ENCODE assay signal across 1 cellular context in the genomic region with DNA sequence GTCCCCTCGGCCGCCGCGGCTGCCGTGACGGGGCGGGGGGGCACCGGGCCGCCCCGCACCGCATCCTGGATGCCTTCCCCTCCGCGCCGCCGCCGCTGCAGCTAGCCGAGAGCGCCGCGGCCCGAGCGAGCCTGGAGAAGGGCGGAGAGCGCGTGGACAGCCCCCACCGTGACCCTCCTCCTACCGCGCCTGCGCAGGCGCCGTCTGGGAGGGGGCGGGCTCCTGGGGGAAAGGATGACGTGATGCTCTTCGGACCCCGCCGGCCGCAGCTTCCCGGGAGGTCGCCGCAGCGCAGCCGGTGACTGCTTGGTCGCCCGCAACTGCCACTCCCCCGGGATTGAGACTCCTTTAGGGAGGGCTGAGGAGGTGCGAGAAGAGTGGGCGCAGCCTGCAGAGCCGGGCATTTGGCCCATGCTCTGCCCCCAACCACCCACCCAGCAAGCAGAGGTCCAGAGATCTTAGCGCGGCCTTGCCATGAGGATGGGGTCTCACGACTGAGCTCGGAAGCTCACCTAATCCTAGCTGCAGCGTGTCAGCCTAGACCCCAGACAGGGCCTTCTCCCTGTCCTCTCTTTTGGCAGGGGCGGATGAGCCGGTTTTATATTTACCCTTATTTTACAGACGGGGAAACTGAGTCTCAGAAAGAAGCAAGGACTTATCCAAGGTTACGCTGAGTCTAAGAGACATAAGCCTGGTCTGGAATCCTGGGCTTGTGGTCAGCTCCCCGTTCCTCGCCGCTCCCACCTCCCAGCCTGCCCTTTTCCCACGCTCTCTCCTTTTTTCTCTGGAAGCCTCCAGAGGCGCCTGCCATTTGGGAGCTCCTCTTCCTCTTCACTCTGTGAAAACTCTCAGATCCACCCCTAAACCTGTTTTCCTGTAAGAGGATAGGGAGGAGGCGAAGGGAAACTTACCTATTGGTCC.
TF ChIP-seq lines count a peak whose summit lies in the region.

A gene (minus strand): TSS at position 140 of the 921 bp plus-strand sequence. CDS start 281 bp downstream, outside the sequence.

TF ChIP-seq in HepG2, 621 proteins besides CTCF, POLR2A, EP300 and RAD21 (continued from another document and continues in another):
- TF ChIP-seq, protein P1, sequence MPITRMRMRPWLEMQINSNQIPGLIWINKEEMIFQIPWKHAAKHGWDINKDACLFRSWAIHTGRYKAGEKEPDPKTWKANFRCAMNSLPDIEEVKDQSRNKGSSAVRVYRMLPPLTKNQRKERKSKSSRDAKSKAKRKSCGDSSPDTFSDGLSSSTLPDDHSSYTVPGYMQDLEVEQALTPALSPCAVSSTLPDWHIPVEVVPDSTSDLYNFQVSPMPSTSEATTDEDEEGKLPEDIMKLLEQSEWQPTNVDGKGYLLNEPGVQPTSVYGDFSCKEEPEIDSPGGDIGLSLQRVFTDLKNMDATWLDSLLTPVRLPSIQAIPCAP (CRISPR knock-in tag; IDR thresholded peaks at IDR 0.05; ENCODE audit: low read depth) = 0 out of 2 replicates have a peak, but pooled peaks have one; percentile 36
- no peak for TF ChIP-seq ATF1 (CRISPR knock-in tag; IDR thresholded peaks at IDR 0.05)
- TF ChIP-seq, protein P2, sequence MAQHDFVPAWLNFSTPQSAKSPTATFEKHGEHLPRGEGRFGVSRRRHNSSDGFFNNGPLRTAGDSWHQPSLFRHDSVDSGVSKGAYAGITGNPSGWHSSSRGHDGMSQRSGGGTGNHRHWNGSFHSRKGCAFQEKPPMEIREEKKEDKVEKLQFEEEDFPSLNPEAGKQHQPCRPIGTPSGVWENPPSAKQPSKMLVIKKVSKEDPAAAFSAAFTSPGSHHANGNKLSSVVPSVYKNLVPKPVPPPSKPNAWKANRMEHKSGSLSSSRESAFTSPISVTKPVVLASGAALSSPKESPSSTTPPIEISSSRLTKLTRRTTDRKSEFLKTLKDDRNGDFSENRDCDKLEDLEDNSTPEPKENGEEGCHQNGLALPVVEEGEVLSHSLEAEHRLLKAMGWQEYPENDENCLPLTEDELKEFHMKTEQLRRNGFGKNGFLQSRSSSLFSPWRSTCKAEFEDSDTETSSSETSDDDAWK (CRISPR knock-in tag; IDR thresholded peaks at IDR 0.05) = no peak
- TF ChIP-seq SRSF1 (optimal IDR thresholded peaks at IDR 0.05; ENCODE audit: low read depth, low read length) = peak; percentile 72
- TF ChIP-seq FOXA3 (CRISPR knock-in tag; IDR thresholded peaks at IDR 0.05) = peak; percentile 27; the same call in 1 of the 2 replicates
- no peak for TF ChIP-seq HIVEP1 (CRISPR knock-in tag; IDR thresholded peaks at IDR 0.05)
- TF ChIP-seq TSC22D2 (CRISPR knock-in tag; IDR thresholded peaks at IDR 0.05; ENCODE audit: borderline replicate concordance) = no peak
- TF ChIP-seq ERF (CRISPR knock-in tag; IDR thresholded peaks at IDR 0.05) = peak; percentile 29; the same call in 1 of the 2 replicates
- no peak for TF ChIP-seq ZNF781 (CRISPR knock-in tag; IDR thresholded peaks at IDR 0.05; ENCODE audit: borderline replicate concordance, not compliant biosample characterization)
- no peak; the same call in 1 of the 2 replicates for TF ChIP-seq GATA4 (IDR thresholded peaks at IDR 0.05; ENCODE audit: borderline replicate concordance, low read depth)
- TF ChIP-seq SP1 (IDR thresholded peaks at IDR 0.05) = no peak
- peak; percentile 17; the same call in 1 of the 2 replicates for TF ChIP-seq SP1 (CRISPR knock-in tag; IDR thresholded peaks at IDR 0.05)
- peak; percentile 39; the same call in 1 of the 2 replicates for TF ChIP-seq PITX1 (CRISPR knock-in tag; IDR thresholded peaks at IDR 0.05)
- TF ChIP-seq KLF12 (CRISPR knock-in tag; IDR thresholded peaks at IDR 0.05; ENCODE audit: borderline replicate concordance) = no peak
- peak; percentile 68 for TF ChIP-seq SPEN (CRISPR knock-in tag; IDR thresholded peaks at IDR 0.05; ENCODE audit: low read depth)
- TF ChIP-seq ZBTB8A (CRISPR knock-in tag; IDR thresholded peaks at IDR 0.05; ENCODE audit: borderline replicate concordance, low read depth) = no peak
- TF ChIP-seq ZNF10 (CRISPR knock-in tag; IDR thresholded peaks at IDR 0.05; ENCODE audit: borderline replicate concordance, low read depth) = no peak
- TF ChIP-seq, protein P3, sequence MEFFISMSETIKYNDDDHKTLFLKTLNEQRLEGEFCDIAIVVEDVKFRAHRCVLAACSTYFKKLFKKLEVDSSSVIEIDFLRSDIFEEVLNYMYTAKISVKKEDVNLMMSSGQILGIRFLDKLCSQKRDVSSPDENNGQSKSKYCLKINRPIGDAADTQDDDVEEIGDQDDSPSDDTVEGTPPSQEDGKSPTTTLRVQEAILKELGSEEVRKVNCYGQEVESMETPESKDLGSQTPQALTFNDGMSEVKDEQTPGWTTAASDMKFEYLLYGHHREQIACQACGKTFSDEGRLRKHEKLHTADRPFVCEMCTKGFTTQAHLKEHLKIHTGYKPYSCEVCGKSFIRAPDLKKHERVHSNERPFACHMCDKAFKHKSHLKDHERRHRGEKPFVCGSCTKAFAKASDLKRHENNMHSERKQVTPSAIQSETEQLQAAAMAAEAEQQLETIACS (CRISPR knock-in tag; IDR thresholded peaks at IDR 0.05) = no peak
- peak; percentile 85 for TF ChIP-seq MYC (CRISPR knock-in tag; IDR thresholded peaks at IDR 0.05; ENCODE audit: borderline replicate concordance)
- peak; percentile 63; the same call in 1 of the 2 replicates for TF ChIP-seq SP5 (CRISPR knock-in tag; IDR thresholded peaks at IDR 0.05; ENCODE audit: borderline replicate concordance, low read depth)
- peak; percentile 42; the same call in 1 of the 2 replicates for TF ChIP-seq MED1 (CRISPR knock-in tag; IDR thresholded peaks at IDR 0.05)
- TF ChIP-seq, protein P4, sequence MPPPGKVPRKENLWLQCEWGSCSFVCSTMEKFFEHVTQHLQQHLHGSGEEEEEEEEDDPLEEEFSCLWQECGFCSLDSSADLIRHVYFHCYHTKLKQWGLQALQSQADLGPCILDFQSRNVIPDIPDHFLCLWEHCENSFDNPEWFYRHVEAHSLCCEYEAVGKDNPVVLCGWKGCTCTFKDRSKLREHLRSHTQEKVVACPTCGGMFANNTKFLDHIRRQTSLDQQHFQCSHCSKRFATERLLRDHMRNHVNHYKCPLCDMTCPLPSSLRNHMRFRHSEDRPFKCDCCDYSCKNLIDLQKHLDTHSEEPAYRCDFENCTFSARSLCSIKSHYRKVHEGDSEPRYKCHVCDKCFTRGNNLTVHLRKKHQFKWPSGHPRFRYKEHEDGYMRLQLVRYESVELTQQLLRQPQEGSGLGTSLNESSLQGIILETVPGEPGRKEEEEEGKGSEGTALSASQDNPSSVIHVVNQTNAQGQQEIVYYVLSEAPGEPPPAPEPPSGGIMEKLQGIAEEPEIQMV (CRISPR knock-in tag; IDR thresholded peaks at IDR 0.05; ENCODE audit: low read depth) = no peak
- TF ChIP-seq, protein P5, sequence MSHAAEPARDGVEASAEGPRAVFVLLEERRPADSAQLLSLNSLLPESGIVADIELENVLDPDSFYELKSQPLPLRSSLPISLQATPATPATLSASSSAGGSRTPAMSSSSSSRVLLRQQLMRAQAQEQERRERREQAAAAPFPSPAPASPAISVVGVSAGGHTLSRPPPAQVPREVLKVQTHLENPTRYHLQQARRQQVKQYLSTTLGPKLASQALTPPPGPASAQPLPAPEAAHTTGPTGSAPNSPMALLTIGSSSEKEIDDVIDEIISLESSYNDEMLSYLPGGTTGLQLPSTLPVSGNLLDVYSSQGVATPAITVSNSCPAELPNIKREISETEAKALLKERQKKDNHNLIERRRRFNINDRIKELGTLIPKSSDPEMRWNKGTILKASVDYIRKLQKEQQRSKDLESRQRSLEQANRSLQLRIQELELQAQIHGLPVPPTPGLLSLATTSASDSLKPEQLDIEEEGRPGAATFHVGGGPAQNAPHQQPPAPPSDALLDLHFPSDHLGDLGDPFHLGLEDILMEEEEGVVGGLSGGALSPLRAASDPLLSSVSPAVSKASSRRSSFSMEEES (CRISPR knock-in tag; IDR thresholded peaks at IDR 0.05) = peak; percentile 46; the same call in 1 of the 2 replicates
- TF ChIP-seq ZNF282 (IDR thresholded peaks at IDR 0.05; ENCODE audit: partially characterized antibody) = no peak
- TF ChIP-seq SP2 (CRISPR knock-in tag; IDR thresholded peaks at IDR 0.05) = no peak
- TF ChIP-seq NR3C1 (CRISPR knock-in tag; IDR thresholded peaks at IDR 0.05) = no peak
- TF ChIP-seq, protein P6, sequence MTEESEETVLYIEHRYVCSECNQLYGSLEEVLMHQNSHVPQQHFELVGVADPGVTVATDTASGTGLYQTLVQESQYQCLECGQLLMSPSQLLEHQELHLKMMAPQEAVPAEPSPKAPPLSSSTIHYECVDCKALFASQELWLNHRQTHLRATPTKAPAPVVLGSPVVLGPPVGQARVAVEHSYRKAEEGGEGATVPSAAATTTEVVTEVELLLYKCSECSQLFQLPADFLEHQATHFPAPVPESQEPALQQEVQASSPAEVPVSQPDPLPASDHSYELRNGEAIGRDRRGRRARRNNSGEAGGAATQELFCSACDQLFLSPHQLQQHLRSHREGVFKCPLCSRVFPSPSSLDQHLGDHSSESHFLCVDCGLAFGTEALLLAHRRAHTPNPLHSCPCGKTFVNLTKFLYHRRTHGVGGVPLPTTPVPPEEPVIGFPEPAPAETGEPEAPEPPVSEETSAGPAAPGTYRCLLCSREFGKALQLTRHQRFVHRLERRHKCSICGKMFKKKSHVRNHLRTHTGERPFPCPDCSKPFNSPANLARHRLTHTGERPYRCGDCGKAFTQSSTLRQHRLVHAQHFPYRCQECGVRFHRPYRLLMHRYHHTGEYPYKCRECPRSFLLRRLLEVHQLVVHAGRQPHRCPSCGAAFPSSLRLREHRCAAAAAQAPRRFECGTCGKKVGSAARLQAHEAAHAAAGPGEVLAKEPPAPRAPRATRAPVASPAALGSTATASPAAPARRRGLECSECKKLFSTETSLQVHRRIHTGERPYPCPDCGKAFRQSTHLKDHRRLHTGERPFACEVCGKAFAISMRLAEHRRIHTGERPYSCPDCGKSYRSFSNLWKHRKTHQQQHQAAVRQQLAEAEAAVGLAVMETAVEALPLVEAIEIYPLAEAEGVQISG (CRISPR knock-in tag; IDR thresholded peaks at IDR 0.05) = peak; percentile 51; the same call in 1 of the 2 replicates
- peak; percentile 61 for TF ChIP-seq SKI (IDR thresholded peaks at IDR 0.05; ENCODE audit: partially characterized antibody)
- no peak for TF ChIP-seq NBN (conservative IDR thresholded peaks at IDR 0.05)
- TF ChIP-seq, protein P7, sequence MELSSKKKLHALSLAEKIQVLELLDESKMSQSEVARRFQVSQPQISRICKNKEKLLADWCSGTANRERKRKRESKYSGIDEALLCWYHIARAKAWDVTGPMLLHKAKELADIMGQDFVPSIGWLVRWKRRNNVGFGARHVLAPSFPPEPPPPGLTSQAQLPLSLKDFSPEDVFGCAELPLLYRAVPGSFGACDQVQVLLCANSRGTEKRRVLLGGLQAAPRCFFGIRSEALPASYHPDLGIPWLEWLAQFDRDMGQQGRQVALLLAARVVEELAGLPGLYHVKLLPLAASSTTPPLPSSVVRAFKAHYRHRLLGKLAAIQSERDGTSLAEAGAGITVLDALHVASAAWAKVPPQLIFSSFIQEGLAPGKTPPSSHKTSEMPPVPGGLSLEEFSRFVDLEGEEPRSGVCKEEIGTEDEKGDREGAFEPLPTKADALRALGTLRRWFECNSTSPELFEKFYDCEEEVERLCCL (CRISPR knock-in tag; IDR thresholded peaks at IDR 0.05; ENCODE audit: borderline replicate concordance) = no peak
- TF ChIP-seq, protein P8, sequence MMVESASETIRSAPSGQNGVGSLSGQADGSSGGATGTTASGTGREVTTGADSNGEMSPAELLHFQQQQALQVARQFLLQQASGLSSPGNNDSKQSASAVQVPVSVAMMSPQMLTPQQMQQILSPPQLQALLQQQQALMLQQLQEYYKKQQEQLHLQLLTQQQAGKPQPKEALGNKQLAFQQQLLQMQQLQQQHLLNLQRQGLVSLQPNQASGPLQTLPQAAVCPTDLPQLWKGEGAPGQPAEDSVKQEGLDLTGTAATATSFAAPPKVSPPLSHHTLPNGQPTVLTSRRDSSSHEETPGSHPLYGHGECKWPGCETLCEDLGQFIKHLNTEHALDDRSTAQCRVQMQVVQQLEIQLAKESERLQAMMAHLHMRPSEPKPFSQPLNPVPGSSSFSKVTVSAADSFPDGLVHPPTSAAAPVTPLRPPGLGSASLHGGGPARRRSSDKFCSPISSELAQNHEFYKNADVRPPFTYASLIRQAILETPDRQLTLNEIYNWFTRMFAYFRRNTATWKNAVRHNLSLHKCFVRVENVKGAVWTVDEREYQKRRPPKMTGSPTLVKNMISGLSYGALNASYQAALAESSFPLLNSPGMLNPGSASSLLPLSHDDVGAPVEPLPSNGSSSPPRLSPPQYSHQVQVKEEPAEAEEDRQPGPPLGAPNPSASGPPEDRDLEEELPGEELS (CRISPR knock-in tag; IDR thresholded peaks at IDR 0.05) = no peak
- no peak for TF ChIP-seq PRMT3 (CRISPR knock-in tag; IDR thresholded peaks at IDR 0.05; ENCODE audit: borderline replicate concordance, low read depth)
- TF ChIP-seq ZC3H4 (CRISPR knock-in tag; IDR thresholded peaks at IDR 0.05; ENCODE audit: borderline replicate concordance) = no peak
- TF ChIP-seq ZNF431 (CRISPR knock-in tag; IDR thresholded peaks at IDR 0.05; ENCODE audit: borderline replicate concordance, low read depth) = no peak
- peak; percentile 23; the same call in 1 of the 2 replicates for TF ChIP-seq MAF1 (CRISPR knock-in tag; IDR thresholded peaks at IDR 0.05; ENCODE audit: borderline replicate concordance)
- no peak for TF ChIP-seq ZBTB38 (CRISPR knock-in tag; IDR thresholded peaks at IDR 0.05)
- 0 out of 2 replicates have a peak, but pooled peaks have one; percentile 49 for TF ChIP-seq ZNF792 (CRISPR knock-in tag; IDR thresholded peaks at IDR 0.05)
- TF ChIP-seq, protein P9, sequence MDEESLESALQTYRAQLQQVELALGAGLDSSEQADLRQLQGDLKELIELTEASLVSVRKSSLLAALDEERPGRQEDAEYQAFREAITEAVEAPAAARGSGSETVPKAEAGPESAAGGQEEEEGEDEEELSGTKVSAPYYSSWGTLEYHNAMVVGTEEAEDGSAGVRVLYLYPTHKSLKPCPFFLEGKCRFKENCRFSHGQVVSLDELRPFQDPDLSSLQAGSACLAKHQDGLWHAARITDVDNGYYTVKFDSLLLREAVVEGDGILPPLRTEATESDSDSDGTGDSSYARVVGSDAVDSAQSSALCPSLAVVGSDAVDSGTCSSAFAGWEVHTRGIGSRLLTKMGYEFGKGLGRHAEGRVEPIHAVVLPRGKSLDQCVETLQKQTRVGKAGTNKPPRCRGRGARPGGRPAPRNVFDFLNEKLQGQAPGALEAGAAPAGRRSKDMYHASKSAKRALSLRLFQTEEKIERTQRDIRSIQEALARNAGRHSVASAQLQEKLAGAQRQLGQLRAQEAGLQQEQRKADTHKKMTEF (CRISPR knock-in tag; IDR thresholded peaks at IDR 0.05) = peak; percentile 59
- no peak for TF ChIP-seq MAFK (conservative IDR thresholded peaks at IDR 0.05 in 1 of 2, IDR thresholded peaks at IDR 0.05 in 1 of 2; ENCODE audit: low read length in 2 of 2)
- no peak for TF ChIP-seq RBM22 (optimal IDR thresholded peaks at IDR 0.05; ENCODE audit: low read length)
- TF ChIP-seq, protein P10, sequence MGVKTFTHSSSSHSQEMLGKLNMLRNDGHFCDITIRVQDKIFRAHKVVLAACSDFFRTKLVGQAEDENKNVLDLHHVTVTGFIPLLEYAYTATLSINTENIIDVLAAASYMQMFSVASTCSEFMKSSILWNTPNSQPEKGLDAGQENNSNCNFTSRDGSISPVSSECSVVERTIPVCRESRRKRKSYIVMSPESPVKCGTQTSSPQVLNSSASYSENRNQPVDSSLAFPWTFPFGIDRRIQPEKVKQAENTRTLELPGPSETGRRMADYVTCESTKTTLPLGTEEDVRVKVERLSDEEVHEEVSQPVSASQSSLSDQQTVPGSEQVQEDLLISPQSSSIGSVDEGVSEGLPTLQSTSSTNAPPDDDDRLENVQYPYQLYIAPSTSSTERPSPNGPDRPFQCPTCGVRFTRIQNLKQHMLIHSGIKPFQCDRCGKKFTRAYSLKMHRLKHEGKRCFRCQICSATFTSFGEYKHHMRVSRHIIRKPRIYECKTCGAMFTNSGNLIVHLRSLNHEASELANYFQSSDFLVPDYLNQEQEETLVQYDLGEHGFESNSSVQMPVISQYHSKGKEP (CRISPR knock-in tag; IDR thresholded peaks at IDR 0.05) = no peak
- TF ChIP-seq RARG (CRISPR knock-in tag; IDR thresholded peaks at IDR 0.05; ENCODE audit: low read depth) = no peak
- TF ChIP-seq ZNF274 (CRISPR knock-in tag; IDR thresholded peaks at IDR 0.05) = peak; percentile 60; the same call in 1 of the 2 replicates
- no peak for TF ChIP-seq HOXA7 (CRISPR knock-in tag; IDR thresholded peaks at IDR 0.05)
